Comparison of ENCODE assay signal across 10 cellular contexts in the genomic region with DNA sequence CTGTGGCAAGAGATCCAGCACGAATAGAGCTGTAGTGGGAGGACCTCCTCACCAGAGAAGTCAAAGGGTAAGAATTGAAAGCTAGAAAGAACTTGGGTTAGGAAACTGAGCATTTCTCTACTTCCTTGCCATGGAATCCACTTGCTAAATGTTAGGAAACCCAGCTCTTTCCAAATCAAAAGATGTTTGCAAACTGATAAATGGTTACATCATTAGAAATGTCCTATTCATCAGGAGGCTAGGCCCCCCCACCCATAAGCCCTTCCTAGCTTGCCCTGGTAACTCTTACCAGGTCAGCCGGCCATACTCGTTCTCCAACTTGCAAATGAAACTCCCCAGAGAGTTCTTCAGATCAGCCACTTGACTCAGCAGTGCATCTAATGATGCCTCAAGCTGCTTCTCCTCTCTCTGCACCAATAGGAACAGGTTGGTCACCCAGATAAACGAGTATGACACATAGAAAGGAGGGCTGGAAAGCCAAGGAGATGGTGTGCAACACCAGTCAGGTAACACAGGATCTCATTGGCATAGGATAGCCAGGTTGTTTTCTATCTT. TPM values are rescaled to one million over a fixed set of nuclear protein-coding genes. Genes with fewer than 3 reads are reported as not detected.
DNase-seq lines count a peak whose midpoint lies in the region; ATAC-seq and TF ChIP-seq lines count a peak whose summit lies in the region.
"Had no signal": no experiment of that assay in that cellular context is flagged by ENCODE, and none has a peak within 500 bp of the region (broad histone marks: within the 10 kb centered on the region; RNA-seq: fewer than 3 reads in every experiment).

No MANE protein-coding gene starts in this region.

- no peak overlapping the region for H2BK15ac ChIP-seq in mesenchymal stem cell (ENCODE audit: low read depth, poor library complexity, severe bottlenecking)

- no peak overlapping the region for H2AFZ ChIP-seq in GM23248
- no peak overlapping the region for H2AFZ ChIP-seq in mesenchymal stem cell (ENCODE audit: low read depth, low read length)

- in situ Hi-C loops in GM23248 (cut with MboI) = no loop called here

- H3K9ac ChIP-seq in GM23248 (peak overlapping the region; percentile 98), mesenchymal stem cell (ENCODE audit: low read length) (peak overlapping the region; percentile 97)

- no peak overlapping the region for H4K91ac ChIP-seq in mesenchymal stem cell (ENCODE audit: low read length)

- H3K79me1 ChIP-seq in mesenchymal stem cell (replicated peaks; ENCODE audit: low read length, poor library complexity, severe bottlenecking) = peaks cover 24% of the 10 kb centered on the region

- H3K4me3 ChIP-seq in AG09309 (ENCODE audit: control insufficient read depth, low read depth, low read length) = peak overlapping the region; percentile 99; the same call in 1 of the 2 replicates
- peak overlapping the region; percentile 98 for H3K4me3 ChIP-seq in GM23248
- H3K4me3 ChIP-seq in mesenchymal stem cell (ENCODE audit: insufficient read depth in 1 of 2, low read depth in 1 of 2, low read length in 2 of 2) = peak overlapping the region in 1 of 2 experiments; percentile 89

- H3K4ac ChIP-seq in mesenchymal stem cell (ENCODE audit: low read depth in 1 of 2, low read length in 2 of 2) = no peak overlapping the region

- ATAC-seq in HG02798 (IDR thresholded peaks at IDR 0.05; ENCODE audit: poor library complexity, unreplicated experiment) (no peak), HG02759 (IDR thresholded peaks at IDR 0.05; ENCODE audit: unreplicated experiment) (no peak)

- H3K4me1 ChIP-seq in GM23248 (ENCODE audit: insufficient read depth) = peaks cover 26% of the 10 kb centered on the region
- H3K4me1 ChIP-seq in mesenchymal stem cell (ENCODE audit: control insufficient read depth, insufficient read depth, low read depth, low read length) = peaks cover 9% of the 10 kb centered on the region

- H3K27ac ChIP-seq in GM23248 (peak overlapping the region; percentile 35), mesenchymal stem cell (ENCODE audit: low read length, poor library complexity, severe bottlenecking) (no peak overlapping the region)

- H2BK12ac ChIP-seq in mesenchymal stem cell (ENCODE audit: low read length in 2 of 2) = no peak overlapping the region

- H3K27me3 ChIP-seq in GM23248 (replicated peaks; ENCODE audit: insufficient read depth) = no peaks in the 10 kb centered on the region
- H3K27me3 ChIP-seq in mesenchymal stem cell (ENCODE audit: control insufficient read depth in 1 of 2, insufficient read depth in 1 of 2, low read length in 2 of 2) = no peaks in the 10 kb centered on the region

- H3K9me3 ChIP-seq in GM23248 (ENCODE audit: low read depth) = no peaks in the 10 kb centered on the region
- no peaks in the 10 kb centered on the region for H3K9me3 ChIP-seq in mesenchymal stem cell (ENCODE audit: control insufficient read depth, low read length)

- no peak for TF ChIP-seq CTCF in AG09309 (IDR thresholded peaks at IDR 0.05; ENCODE audit: control insufficient read depth, insufficient read depth, low read depth, low read length, missing control alignments)

- 45 to 56% methylated on average over 4 of the region's 4 CpGs for WGBS in GM23248 (ENCODE audit: low coverage in 1 of 2, low lambda C conversion rate in 2 of 2, missing lambda C conversion rate in 2 of 2), 2 experiments
- WGBS in mesenchymal stem cell = 77% methylated on average over 3 of the region's 4 CpGs

- H3K23ac ChIP-seq in mesenchymal stem cell (ENCODE audit: low read length in 2 of 2) = no peak overlapping the region

- H3K9me2 ChIP-seq in GM23248 (ENCODE audit: insufficient read depth) = no peaks in the 10 kb centered on the region

- H3K36me3 ChIP-seq in GM23248 (ENCODE audit: low read depth) (peaks cover 48% of the 10 kb centered on the region), mesenchymal stem cell (ENCODE audit: control insufficient read depth in 1 of 2, insufficient read depth in 2 of 2, low read depth in 1 of 2, low read length in 2 of 2) (peaks cover 27 to 49% of the 10 kb centered on the region in 2 experiments)

- peak overlapping the region; percentile 97 for H3K4me2 ChIP-seq in GM23248 (ENCODE audit: unreplicated experiment)
- H3K4me2 ChIP-seq in mesenchymal stem cell (ENCODE audit: low read length, poor library complexity, severe bottlenecking) = no peak overlapping the region

- no peak overlapping the region for H3K18ac ChIP-seq in mesenchymal stem cell (ENCODE audit: low read depth in 1 of 2, low read length in 2 of 2)

- no peak overlapping the region for H2BK5ac ChIP-seq in mesenchymal stem cell (ENCODE audit: low read depth, low read length, poor library complexity, severe bottlenecking)

- DNase-seq in AG09309 (ENCODE audit: low read depth) (no peak), GM23248 (peak; percentile 82), amniotic epithelial cell (ENCODE audit: low read depth) (peak; percentile 25), mesenchymal stem cell (peak; percentile 35), NCI-H2196 (lab: John Stamatoyannopoulos, UW; ENCODE audit: unreplicated experiment) (no peak), UCSD-AML1 (lab: John Stamatoyannopoulos, UW; ENCODE audit: unreplicated experiment) (no peak)
- DNase-seq: HCEC 1CT had no signal

- no peak overlapping the region for H2BK120ac ChIP-seq in mesenchymal stem cell (ENCODE audit: low read depth, low read length)

- H3K14ac ChIP-seq in mesenchymal stem cell (ENCODE audit: low read length in 2 of 2) = no peak overlapping the region

- H2AK5ac ChIP-seq in mesenchymal stem cell (ENCODE audit: low read length, severe bottlenecking) = no peak overlapping the region

- H3F3A ChIP-seq in GM23248 (ENCODE audit: insufficient read depth) = no peaks in the 10 kb centered on the region; the same call in none of the 2 replicates

- H3K79me2 ChIP-seq in GM23248 (ENCODE audit: insufficient read depth) = peaks cover 75% of the 10 kb centered on the region

- no peaks in the 10 kb centered on the region for H4K20me1 ChIP-seq in GM23248 (ENCODE audit: insufficient read depth)

- H4K8ac ChIP-seq in mesenchymal stem cell (ENCODE audit: low read length) = no peak overlapping the region

RNA-seq across cellular contexts. Expression of gene MED8, which starts 1.5 kb away (rescaled TPM):
- 51.1 and 53.5 TPM in 2 replicates for total RNA-seq in GM23248 (2014; rRNA removed; shearing (Covaris generic))
- polyA plus RNA-seq in GM23248 (2016; fragmentation: Nextera tagmentation; extraction: Ambion mirVana) = 78.3 and 80.6 TPM in 2 replicates
- polyA plus RNA-seq in mesenchymal stem cell (2013, experiment 1 of 2) = 57.8 TPM
- 59.6 TPM for polyA plus RNA-seq in mesenchymal stem cell (2013, experiment 2 of 2)

RNA-seq across cellular contexts. Expression of gene SZT2, which starts 1.6 kb away (rescaled TPM):
- 12.6 and 23.8 TPM in 2 replicates for total RNA-seq in GM23248 (2014; rRNA removed; shearing (Covaris generic))
- polyA plus RNA-seq in GM23248 (2016; fragmentation: Nextera tagmentation; extraction: Ambion mirVana) = 5.6 and 6.4 TPM in 2 replicates
- polyA plus RNA-seq in mesenchymal stem cell (2013, experiment 1 of 2) = 7.6 TPM
- polyA plus RNA-seq in mesenchymal stem cell (2013, experiment 2 of 2) = 6.2 TPM

RNA-seq across cellular contexts. Expression of gene ELOVL1, which starts 20.3 kb away (rescaled TPM):
- total RNA-seq in GM23248 (2014; rRNA removed; shearing (Covaris generic)) = 106 and 107 TPM in 2 replicates
- polyA plus RNA-seq in GM23248 (2016; fragmentation: Nextera tagmentation; extraction: Ambion mirVana) = 152 and 155 TPM in 2 replicates
- polyA plus RNA-seq in mesenchymal stem cell (2013, experiment 1 of 2) = 132 TPM
- 131 TPM for polyA plus RNA-seq in mesenchymal stem cell (2013, experiment 2 of 2)

RNA-seq across cellular contexts. Expression of gene CDC20, which starts 29.3 kb away (rescaled TPM):
- total RNA-seq in GM23248 (2014; rRNA removed; shearing (Covaris generic)) = 50.2 and 50.9 TPM in 2 replicates
- 48.9 and 55.8 TPM in 2 replicates for polyA plus RNA-seq in GM23248 (2016; fragmentation: Nextera tagmentation; extraction: Ambion mirVana)
- polyA plus RNA-seq in mesenchymal stem cell (2013, experiment 1 of 2) = 10.3 TPM
- 9.8 TPM for polyA plus RNA-seq in mesenchymal stem cell (2013, experiment 2 of 2)

RNA-seq across cellular contexts. Expression of gene MPL, which starts 50.5 kb away (rescaled TPM):
- total RNA-seq in GM23248 (2014; rRNA removed; shearing (Covaris generic)) = not detected in 2 replicates
- not detected in 2 replicates for polyA plus RNA-seq in GM23248 (2016; fragmentation: Nextera tagmentation; extraction: Ambion mirVana)
- polyA plus RNA-seq in mesenchymal stem cell (2013, experiment 1 of 2) = 0.07 TPM
- not detected for polyA plus RNA-seq in mesenchymal stem cell (2013, experiment 2 of 2)
- total RNA-seq: renal cortical epithelial cell had no signal

Comparison
In these comparisons a context has a peak if more than half of its experiments do, and no peak if none do; other contexts are left out.
1. DNase-seq: peak in GM23248 (single experiment), amniotic epithelial cell (single experiment) and mesenchymal stem cell (single experiment); none in AG09309 (single experiment), NCI-H2196 (single experiment) and UCSD-AML1 (single experiment).